In genomic region chr4:48490012-48490679, GRCh38 we compare ENCODE assay signal across 8 cellular contexts. TPM values are rescaled to one million over a fixed set of nuclear protein-coding genes. Genes with fewer than 3 reads are reported as not detected.
DNase-seq lines count a peak whose midpoint lies in the region; ATAC-seq and TF ChIP-seq lines count a peak whose summit lies in the region.

Gene ZAR1 (plus strand): TSS chr4:48490252. CDS start chr4:48490292, 40 bp downstream.

- ATAC-seq in gastrocnemius medialis: no peak
- no peak for ATAC-seq in HG02973 (IDR thresholded peaks at IDR 0.05; ENCODE audit: unreplicated experiment)

- CTCF ChIA-PET in activated CD4-positive, alpha-beta memory T cell treated with anti-CD3 and anti-CD28 coated beads for 36 hours (lab: Charles Lee): no interaction called here

- peak; percentile 62 for DNase-seq in GM13976 (ENCODE audit: low spot score)
- no peak for DNase-seq in activated CD4-positive, alpha-beta memory T cell treated with anti-CD3 and anti-CD28 coated beads for 36 hours
- peak; percentile 29 for DNase-seq in germinal center (ENCODE audit: low spot score)
- no peak for DNase-seq in gastrocnemius medialis
- no peak for DNase-seq in cerebellum (ENCODE audit: low spot score)
- DNase-seq in KBM-7: no peak
- DNase-seq in NCI-H1417 treated with DMSO at 0.1 percent for 48 hours (lab: John Stamatoyannopoulos, UW): no peak

- H3K27ac ChIP-seq in gastrocnemius medialis: no peak within 1 kb of the TSS

- no peaks in the 10 kb centered on the region for H3K9me3 ChIP-seq in gastrocnemius medialis

- H3K4me3 ChIP-seq in gastrocnemius medialis: peak within 1 kb of the TSS; percentile 19 to 41 (median 28)

- TF ChIP-seq POLR2A in gastrocnemius medialis (IDR thresholded peaks at IDR 0.05): no peak

- H3K4me1 ChIP-seq in gastrocnemius medialis: no peaks in the 10 kb centered on the region

- TF ChIP-seq CTCF in GM13976 (IDR thresholded peaks at IDR 0.05; ENCODE audit: borderline replicate concordance, control extremely low read depth, extremely low read depth, insufficient read depth, missing control alignments) (no peak), gastrocnemius medialis (IDR thresholded peaks at IDR 0.05 in 4 of 5, conservative IDR thresholded peaks at IDR 0.05 in 1 of 5) (no peak)

- no peaks in the 10 kb centered on the region for H3K9me3 Mint-ChIP-seq in activated CD4-positive, alpha-beta memory T cell treated with anti-CD3 and anti-CD28 coated beads for 36 hours

- intact Hi-C loops in activated CD4-positive, alpha-beta memory T cell treated with anti-CD3 and anti-CD28 coated beads for 36 hours (cut with micrococcal nuclease): no loop called here
- intact Hi-C loops in gastrocnemius medialis (cut with DNase I; ENCODE audit: low total_unique reads): no loop called here

- H3K36me3 Mint-ChIP-seq in activated CD4-positive, alpha-beta memory T cell treated with anti-CD3 and anti-CD28 coated beads for 36 hours: no peaks in the 10 kb centered on the region

- H3K27me3 ChIP-seq in gastrocnemius medialis: peaks cover 46 to 63% (median 49%) of the 10 kb centered on the region in 3 donors

- POLR2A ChIA-PET in activated CD4-positive, alpha-beta memory T cell treated with anti-CD3 and anti-CD28 coated beads for 36 hours (lab: Charles Lee): no interaction called here

- H3K27ac Mint-ChIP-seq in activated CD4-positive, alpha-beta memory T cell treated with anti-CD3 and anti-CD28 coated beads for 36 hours: no peak within 1 kb of the TSS

- H3K4me3 Mint-ChIP-seq in activated CD4-positive, alpha-beta memory T cell treated with anti-CD3 and anti-CD28 coated beads for 36 hours: peak within 1 kb of the TSS; percentile 35

- H3K36me3 ChIP-seq in gastrocnemius medialis: no peaks in the 10 kb centered on the region

- peaks cover 46% of the 10 kb centered on the region for H3K27me3 Mint-ChIP-seq in activated CD4-positive, alpha-beta memory T cell treated with anti-CD3 and anti-CD28 coated beads for 36 hours

- in situ Hi-C loops in GM13976 (cut with MboI; ENCODE audit: low sequenced_read_pairs, unreplicated experiment) (loop anchor here (10.0 kb wide), 1 partner anchor 55 kb away; no protein-coding TSS in a partner anchor), gastrocnemius medialis (cut with MboI; ENCODE audit: low sequenced_read_pairs in 4 of 4) (no loop called here), KBM-7 (cut with MboI; ENCODE audit: low pct_unique_long_range_greater_than_20kb, low sequenced_read_pairs) (no loop called here)

- H3K4me1 Mint-ChIP-seq in activated CD4-positive, alpha-beta memory T cell treated with anti-CD3 and anti-CD28 coated beads for 36 hours (ENCODE audit: low read depth): no peaks in the 10 kb centered on the region

RNA-seq across cellular contexts. Expression of gene ZAR1, which starts in this region (rescaled TPM):
- total RNA-seq in activated CD4-positive, alpha-beta memory T cell treated with anti-CD3 and anti-CD28 coated beads for 36 hours: not detected
- total RNA-seq in gastrocnemius medialis (not detected), cerebellum (0.27 TPM)

Comparison
In these comparisons a context has a peak if more than half of its experiments do, and no peak if none do; other contexts are left out.
1. DNase-seq: peak in GM13976 (single experiment) and germinal center (single experiment); none in activated CD4-positive, alpha-beta memory T cell treated with anti-CD3 and anti-CD28 coated beads for 36 hours (single experiment), gastrocnemius medialis (0 of 2), cerebellum (single experiment), KBM-7 (single experiment) and NCI-H1417 treated with DMSO at 0.1 percent for 48 hours (single experiment).